ENCODE assay signal across 9 cellular contexts in genomic region chr12:69688496-69689427, GRCh38. TPM values are rescaled to one million over a fixed set of nuclear protein-coding genes. Genes with fewer than 3 reads are reported as not detected.
DNase-seq lines count a peak whose midpoint lies in the region; ATAC-seq and TF ChIP-seq lines count a peak whose summit lies in the region.
"Had no signal": no experiment of that assay in that cellular context is flagged by ENCODE, and none has a peak within 500 bp of the region (broad histone marks: within the 10 kb centered on the region; RNA-seq: fewer than 3 reads in every experiment).

No MANE protein-coding gene starts in this region.

- H3K9ac ChIP-seq in mesendoderm (ENCODE audit: low read length), result no peak overlapping the region

- no peaks in the 10 kb centered on the region for H3K9me3 ChIP-seq in upper lobe of left lung

- no peak overlapping the region for H4K5ac ChIP-seq in mesendoderm (ENCODE audit: low read length)

- no peak overlapping the region for H2BK5ac ChIP-seq in mesendoderm (ENCODE audit: low read length)

- H3K27me3 ChIP-seq in mesendoderm (ENCODE audit: insufficient read depth, low read length, poor library complexity), result no peaks in the 10 kb centered on the region
- no peaks in the 10 kb centered on the region for H3K27me3 ChIP-seq in upper lobe of left lung

- H3K23ac ChIP-seq in mesendoderm (ENCODE audit: low read length), result no peak overlapping the region

- no peak overlapping the region for H2BK120ac ChIP-seq in mesendoderm (ENCODE audit: low read depth, low read length)

- no peak overlapping the region for H3K4me2 ChIP-seq in mesendoderm (ENCODE audit: low read length)

- H3K4me1 ChIP-seq in mesendoderm (ENCODE audit: control insufficient read depth, low read depth, low read length) (no peaks in the 10 kb centered on the region), upper lobe of left lung (peaks cover 0 to 6% (median 2%) of the 10 kb centered on the region in 4 donors)

- no peak for TF ChIP-seq CTCF in upper lobe of left lung (IDR thresholded peaks at IDR 0.05)

- H3K56ac ChIP-seq in mesendoderm (ENCODE audit: low read length), result peak overlapping the region; percentile 45

- H3K4ac ChIP-seq in mesendoderm (ENCODE audit: low read depth, low read length), result no peak overlapping the region

- no peak overlapping the region for H2AK5ac ChIP-seq in mesendoderm (ENCODE audit: low read length)

- H3K4me3 ChIP-seq in mesendoderm (ENCODE audit: low read length) (no peak overlapping the region), upper lobe of left lung (no peak overlapping the region)
- H3K4me3 ChIP-seq: SK-N-MC had no signal

- no peaks in the 10 kb centered on the region for H3K79me2 ChIP-seq in mesendoderm (ENCODE audit: control insufficient read depth, insufficient read depth, low read length)

- peak; percentile 49 for ATAC-seq in HG03342 (IDR thresholded peaks at IDR 0.05; ENCODE audit: unreplicated experiment)
- ATAC-seq in upper lobe of left lung (ENCODE audit: low FRiP score in 2 of 2), result peak; percentile 80 to 94

- TF ChIP-seq POLR2A in upper lobe of left lung (IDR thresholded peaks at IDR 0.05), result no peak

- H4K8ac ChIP-seq in mesendoderm (ENCODE audit: low read depth, low read length), result no peak overlapping the region

- no CpG with 5 or more reads among the region's 14 CpGs for whole genome bisulfite sequencing in mesendoderm (ENCODE audit: extremely low coverage, insufficient coverage, low lambda C conversion rate)
- 48 to 52% methylated on average over 13 to 14 of the region's 14 CpGs for WGBS in upper lobe of left lung, 2 donors

- DNase-seq in GM03348 (ENCODE audit: low spot score) (peak; percentile 91), T1000 (lab: John Stamatoyannopoulos, UW) (peak; percentile 99), dedifferentiated amniotic fluid mesenchymal stem cell (ENCODE audit: extremely low spot score) (peak; percentile 69), mesendoderm (peak; percentile 94), upper lobe of left lung (peak; percentile 33 to 75), NCI-H748 treated with DMSO at 0.1 percent for 48 hours (lab: John Stamatoyannopoulos, UW) (no peak), NCI-H187 (lab: John Stamatoyannopoulos, UW) (no peak)

- H3K36me3 ChIP-seq in mesendoderm (ENCODE audit: control insufficient read depth, insufficient read depth, low read length) (no peaks in the 10 kb centered on the region), upper lobe of left lung (no peaks in the 10 kb centered on the region)

- no peak for TF ChIP-seq EP300 in upper lobe of left lung (IDR thresholded peaks at IDR 0.05)

- H2BK15ac ChIP-seq in mesendoderm (replicated peaks; ENCODE audit: low read depth), result no peak overlapping the region

- H3K79me1 ChIP-seq in mesendoderm (ENCODE audit: low read length), result no peaks in the 10 kb centered on the region

- H3K18ac ChIP-seq in mesendoderm (ENCODE audit: low read length), result peak overlapping the region; percentile 21

- H3K27ac ChIP-seq in mesendoderm (ENCODE audit: low read depth, low read length) (peak overlapping the region; percentile 27), upper lobe of left lung (peak overlapping the region in 2 of 4 donors; percentile 21 to 26)
- H3K27ac ChIP-seq: SK-N-MC had no signal

RNA-seq across cellular contexts. Expression of gene BEST3, which starts 10.3 kb away (rescaled TPM):
- polyA plus RNA-seq in mesendoderm (2013, experiment 1 of 2), result 0.70 TPM
- 0.31 TPM for polyA plus RNA-seq in mesendoderm (2013, experiment 2 of 2)
- total RNA-seq in upper lobe of left lung, result not detected

RNA-seq across cellular contexts. Expression of gene RAB3IP, which starts 49.9 kb away (rescaled TPM):
- polyA plus RNA-seq in mesendoderm (2013, experiment 1 of 2), result 9.9 TPM
- 11.2 TPM for polyA plus RNA-seq in mesendoderm (2013, experiment 2 of 2)
- 10 to 100 TPM; 24.1 to 99.5 (median 34.2) TPM for total RNA-seq in upper lobe of left lung

Comparison
In these comparisons a context has a peak if more than half of its experiments do, and no peak if none do; other contexts are left out.
1. DNase-seq: peak in GM03348 (single experiment), T1000 (single experiment), dedifferentiated amniotic fluid mesenchymal stem cell (single experiment), mesendoderm (single experiment) and upper lobe of left lung (2 of 2); none in NCI-H748 treated with DMSO at 0.1 percent for 48 hours (single experiment) and NCI-H187 (0 of 2).